1 cellular context compared by ENCODE assay signal in the genomic region with DNA sequence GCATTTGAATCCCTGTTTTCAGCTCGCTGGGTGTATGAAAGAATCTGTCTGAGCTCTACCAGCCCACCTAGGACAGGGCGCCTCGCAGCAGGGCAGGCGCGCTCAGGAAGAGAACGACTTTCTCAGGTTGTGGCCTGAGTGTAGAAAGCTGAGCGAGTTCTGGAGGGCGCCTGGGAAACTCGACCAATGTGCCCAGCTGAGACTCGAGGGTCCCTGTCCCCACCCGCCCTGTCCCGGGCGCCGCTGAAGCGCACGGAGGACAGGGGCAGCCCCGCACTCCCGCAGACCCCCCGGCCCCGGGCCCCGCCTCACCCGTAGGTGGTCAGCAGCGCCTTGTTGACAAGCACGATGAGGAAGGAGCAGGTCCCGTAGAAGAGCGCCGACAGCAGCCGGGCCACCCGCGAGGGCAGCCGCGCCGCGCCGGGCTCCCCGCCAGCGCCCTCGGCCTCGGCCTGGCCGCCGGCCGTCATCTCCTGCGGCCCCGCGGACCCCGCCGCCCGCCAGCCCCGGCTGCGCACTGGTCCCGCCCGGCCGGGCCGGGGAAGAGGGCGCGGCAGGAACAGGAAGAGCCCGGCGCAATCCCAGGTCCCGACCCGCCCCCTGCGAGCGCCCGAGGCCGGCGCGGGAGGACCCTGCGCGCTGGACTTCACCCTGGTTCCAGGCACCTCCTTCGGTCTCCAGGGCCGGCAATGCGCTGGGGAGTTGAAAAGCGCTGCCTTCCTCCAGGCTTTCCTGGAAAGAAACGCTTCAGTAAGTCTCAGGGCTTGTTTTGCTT.
TF ChIP-seq lines count a peak whose summit lies in the region.

A gene (minus strand): TSS at position 547 of the 775 bp plus-strand sequence. CDS start 77 bp downstream, at position 470.

TF ChIP-seq in GM23338, 12 proteins besides CTCF, POLR2A, EP300 and RAD21 (continued from another document):
- TF ChIP-seq ZNF331 (CRISPR knock-in tag; IDR thresholded peaks at IDR 0.05; ENCODE audit: low read depth), result no peak
- TF ChIP-seq, protein P1, sequence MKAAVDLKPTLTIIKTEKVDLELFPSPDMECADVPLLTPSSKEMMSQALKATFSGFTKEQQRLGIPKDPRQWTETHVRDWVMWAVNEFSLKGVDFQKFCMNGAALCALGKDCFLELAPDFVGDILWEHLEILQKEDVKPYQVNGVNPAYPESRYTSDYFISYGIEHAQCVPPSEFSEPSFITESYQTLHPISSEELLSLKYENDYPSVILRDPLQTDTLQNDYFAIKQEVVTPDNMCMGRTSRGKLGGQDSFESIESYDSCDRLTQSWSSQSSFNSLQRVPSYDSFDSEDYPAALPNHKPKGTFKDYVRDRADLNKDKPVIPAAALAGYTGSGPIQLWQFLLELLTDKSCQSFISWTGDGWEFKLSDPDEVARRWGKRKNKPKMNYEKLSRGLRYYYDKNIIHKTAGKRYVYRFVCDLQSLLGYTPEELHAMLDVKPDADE (IDR thresholded peaks at IDR 0.05), result no peak
